In the genomic region with DNA sequence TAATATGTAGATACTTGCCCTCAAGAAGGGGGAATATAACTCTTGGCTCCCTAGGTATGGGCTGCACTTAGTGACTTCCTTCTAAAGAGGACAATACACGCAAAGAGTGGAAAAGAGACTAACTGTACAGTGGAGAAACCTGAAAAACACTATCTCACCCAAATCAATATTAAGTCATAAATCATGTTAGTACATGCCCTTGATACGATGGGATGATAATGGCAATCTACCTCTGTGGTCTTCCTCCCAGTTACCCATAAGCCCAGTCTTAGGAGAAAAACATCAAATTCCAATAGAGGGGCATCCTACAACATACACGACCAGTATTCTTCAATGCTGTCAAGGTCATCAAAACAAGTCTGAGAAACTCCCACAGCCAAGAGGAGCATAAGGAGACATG, we compare ENCODE assay signal across 10 cellular contexts. TPM values are rescaled to one million over a fixed set of nuclear protein-coding genes. Genes with fewer than 3 reads are reported as not detected.
DNase-seq lines count a peak whose midpoint lies in the region; ATAC-seq, FAIRE-seq and TF ChIP-seq lines count a peak whose summit lies in the region.
"Had no signal": no experiment of that assay in that cellular context is flagged by ENCODE, and none has a peak within 500 bp of the region (broad histone marks: within the 10 kb centered on the region; RNA-seq: fewer than 3 reads in every experiment).

No MANE protein-coding gene starts in this region.

- no peaks in the 10 kb centered on the region for H3K27me3 ChIP-seq in naive thymus-derived CD4-positive, alpha-beta T cell (ENCODE audit: control insufficient read depth in 2 of 2, insufficient read depth in 2 of 2, low read length in 2 of 2)

- peaks cover 2% of the 10 kb centered on the region for H3K36me3 Mint-ChIP-seq in IgD-negative memory B cell
- peaks cover 30% of the 10 kb centered on the region for H3K36me3 Mint-ChIP-seq in central memory CD8-positive, alpha-beta T cell (ENCODE audit: insufficient read depth)
- H3K36me3 Mint-ChIP-seq in naive thymus-derived CD4-positive, alpha-beta T cell = peaks cover 0 to 22% (median 12%) of the 10 kb centered on the region in 5 donors

- peak overlapping the region; percentile 99 for H3K27ac ChIP-seq in naive thymus-derived CD4-positive, alpha-beta T cell (ENCODE audit: low read depth, low read length)

- peak overlapping the region; percentile 92 for H3K4me3 ChIP-seq in AG10803 (ENCODE audit: low read length)
- H3K4me3 ChIP-seq in naive thymus-derived CD4-positive, alpha-beta T cell (ENCODE audit: low read length) = peak overlapping the region; percentile 83

- H3K9me3 Mint-ChIP-seq in IgD-negative memory B cell = no peaks in the 10 kb centered on the region
- H3K9me3 Mint-ChIP-seq in central memory CD8-positive, alpha-beta T cell = no peaks in the 10 kb centered on the region
- peaks cover 0 to 2% (median 0%) of the 10 kb centered on the region in 11 donors for H3K9me3 Mint-ChIP-seq in naive thymus-derived CD4-positive, alpha-beta T cell

- no peak for TF ChIP-seq CTCF in AG10803 (conservative IDR thresholded peaks at IDR 0.05; ENCODE audit: low read length)
- no peak for TF ChIP-seq CTCF in D721Med (IDR thresholded peaks at IDR 0.05; ENCODE audit: insufficient read depth, missing control alignments)
- TF ChIP-seq CTCF in GM10248 (IDR thresholded peaks at IDR 0.05; ENCODE audit: control extremely low read depth, extremely low read depth, low read depth, missing control alignments) = no peak

- peaks cover 53 to 63% (median 58%) of the 10 kb centered on the region in 3 donors for H3K4me1 Mint-ChIP-seq in IgD-negative memory B cell
- H3K4me1 Mint-ChIP-seq in central memory CD8-positive, alpha-beta T cell = peaks cover 79% of the 10 kb centered on the region
- H3K4me1 Mint-ChIP-seq in naive thymus-derived CD4-positive, alpha-beta T cell = peaks cover 56 to 73% (median 62%) of the 10 kb centered on the region in 7 donors

- H3K27ac Mint-ChIP-seq in IgD-negative memory B cell = peak overlapping the region; percentile 42 to 99 (median 98)
- peak overlapping the region; percentile 97 for H3K27ac Mint-ChIP-seq in central memory CD8-positive, alpha-beta T cell (ENCODE audit: low read depth)
- H3K27ac Mint-ChIP-seq in naive thymus-derived CD4-positive, alpha-beta T cell = peak overlapping the region in 8 of 9 donors; percentile 96 to 100 (median 99)

- no peaks in the 10 kb centered on the region for H3K9me3 ChIP-seq in naive thymus-derived CD4-positive, alpha-beta T cell (ENCODE audit: control insufficient read depth in 2 of 3, low read length in 3 of 3)

- POLR2A ChIA-PET in naive thymus-derived CD4-positive, alpha-beta T cell (lab: Charles Lee) = interaction anchor here (1.8 kb wide), 1 partner anchor 152 kb away, joined by 7 read pairs; no protein-coding TSS in a partner anchor
- POLR2A ChIA-PET in GM10248 (lab: Yijun Ruan, JAX) = no interaction called here

- FAIRE-seq in D721Med (lab: Jason Lieb, UNC) = no peak

- H3K4me3 Mint-ChIP-seq in IgD-negative memory B cell = peak overlapping the region; percentile 96 to 99 (median 98)
- H3K4me3 Mint-ChIP-seq in central memory CD8-positive, alpha-beta T cell = peak overlapping the region; percentile 98
- H3K4me3 Mint-ChIP-seq in naive thymus-derived CD4-positive, alpha-beta T cell = peak overlapping the region; percentile 89 to 100 (median 96)

- H3K4me1 ChIP-seq in naive thymus-derived CD4-positive, alpha-beta T cell (ENCODE audit: control insufficient read depth in 2 of 2, insufficient read depth in 2 of 2, low read length in 2 of 2) = peaks cover 40 to 48% of the 10 kb centered on the region in 2 donors

- peaks cover 0 to 9% (median 0%) of the 10 kb centered on the region in 3 experiments for H3K36me3 ChIP-seq in naive thymus-derived CD4-positive, alpha-beta T cell (ENCODE audit: control insufficient read depth in 2 of 3, insufficient read depth in 3 of 3, low read length in 3 of 3)

- no peak for ATAC-seq in central memory CD8-positive, alpha-beta T cell (replicated peaks; ENCODE audit: extremely low read depth, poor library complexity, severe bottlenecking)
- ATAC-seq in naive thymus-derived CD4-positive, alpha-beta T cell = no peak
- ATAC-seq in GM19023 (IDR thresholded peaks at IDR 0.05; ENCODE audit: unreplicated experiment) (no peak), GM18498 (IDR thresholded peaks at IDR 0.05; ENCODE audit: unreplicated experiment) (no peak)

- no peaks in the 10 kb centered on the region for H3K27me3 Mint-ChIP-seq in IgD-negative memory B cell
- H3K27me3 Mint-ChIP-seq in central memory CD8-positive, alpha-beta T cell = no peaks in the 10 kb centered on the region
- peaks cover 0 to 1% (median 0%) of the 10 kb centered on the region in 5 donors for H3K27me3 Mint-ChIP-seq in naive thymus-derived CD4-positive, alpha-beta T cell

- DNase-seq in AG10803 (ENCODE audit: low read depth) (no peak), D721Med (ENCODE audit: insufficient read length, low spot score) (no peak), GM10248 (ENCODE audit: extremely low spot score) (no peak)
- DNase-seq in central memory CD8-positive, alpha-beta T cell (ENCODE audit: low spot score in 2 of 2) = no peak
- DNase-seq in naive thymus-derived CD4-positive, alpha-beta T cell = no peak
- DNase-seq: stimulated activated CD4-positive, alpha-beta T cell treated with anti-CD3 and anti-CD28 coated beads, Interleukin-15, amount 100 ng/mL, for 24 hours had no signal

- CTCF ChIA-PET in naive thymus-derived CD4-positive, alpha-beta T cell (lab: Charles Lee) = no interaction called here
- CTCF ChIA-PET in GM10248 (lab: Yijun Ruan, JAX) = interaction anchor here (1.1 kb wide), 1 partner anchor 12 kb away, joined by 3 read pairs; no protein-coding TSS in a partner anchor

- intact Hi-C loops in naive thymus-derived CD4-positive, alpha-beta T cell (cut with micrococcal nuclease) = loop anchor here (2.0 to 10.0 kb wide), 10 partner anchors 110 to 1917 kb away; partner anchors contain the start of genes ABCF1 (in 2 of the 2), ATF6B (in 1 of the 2), GNL1 (in 1 of the 2) and HLA-A (in 1 of the 2)

RNA-seq across cellular contexts. Expression of gene TRIM26, which starts 1.3 kb away (rescaled TPM):
- 70.6 TPM for polyA plus RNA-seq in IgD-negative memory B cell
- total RNA-seq in naive thymus-derived CD4-positive, alpha-beta T cell = 10 to 100 TPM; 40.1 to 73.1 (median 49.1) TPM
- 10 to 100 TPM; 23.0 to 45.8 TPM for polyA plus RNA-seq in naive thymus-derived CD4-positive, alpha-beta T cell

RNA-seq across cellular contexts. Expression of gene TRIM15, which starts 48.6 kb away (rescaled TPM):
- polyA plus RNA-seq in IgD-negative memory B cell = not detected
- total RNA-seq in naive thymus-derived CD4-positive, alpha-beta T cell = under 1 TPM in 1 of 5 experiments, not detected in 4; 0.46 TPM
- polyA plus RNA-seq in naive thymus-derived CD4-positive, alpha-beta T cell = not detected
- total RNA-seq: LHCN-M2 had no signal

RNA-seq across cellular contexts. Expression of gene TRIM10, which starts 50.9 kb away (rescaled TPM):
- polyA plus RNA-seq in IgD-negative memory B cell = not detected
- under 1 TPM in 1 of 5 experiments, not detected in 4; 0.12 TPM for total RNA-seq in naive thymus-derived CD4-positive, alpha-beta T cell
- polyA plus RNA-seq in naive thymus-derived CD4-positive, alpha-beta T cell = not detected
- total RNA-seq: LHCN-M2 had no signal
